In genomic region chr17:41741709-41742108, GRCh38 we compare ENCODE assay signal across 34 cellular contexts. TPM values are rescaled to one million over a fixed set of nuclear protein-coding genes. Genes with fewer than 3 reads are reported as not detected.
"Had no signal": no experiment of that assay in that cellular context is flagged by ENCODE, and none has a peak within 500 bp of the region (broad histone marks: within the 10 kb centered on the region; RNA-seq: fewer than 3 reads in every experiment).

No MANE protein-coding gene starts in this region.

- ATAC-seq: activated CD8-positive, alpha-beta memory T cell treated with anti-CD3 and anti-CD28 coated beads, Interleukin-2, amount 10 ng/mL, durations not matched to agents 7 days and 5 days; activated naive CD8-positive, alpha-beta T cell treated with anti-CD3 and anti-CD28 coated beads, Interleukin-2, amount 50 U/mL, for 24 hours; Panc1 had no signal

- H3K9ac ChIP-seq: SK-N-SH had no signal

- H3K9me3 Mint-ChIP-seq: activated CD4-positive, alpha-beta memory T cell treated with anti-CD3 and anti-CD28 coated beads, Interleukin-2, amount 10 ng/mL, durations not matched to agents 7 days and 5 days; activated naive CD4-positive, alpha-beta T cell treated with anti-CD3 and anti-CD28 coated beads, Interleukin-2, amount 10 ng/mL, durations not matched to agents 7 days and 5 days; activated naive CD8-positive, alpha-beta T cell treated with anti-CD3 and anti-CD28 coated beads, Interleukin-2, amount 50 U/mL, for 24 hours; brain; T-helper 1 cell treated with Interleukin-12 subunit alpha and Interleukin-12 subunit beta and Interleukin-4 antibody, amounts not matched to agents 30 μg/mL and 1 μg/mL, for 36 hours; T-helper 2 cell treated with Interferon-gamma antibody and Interleukin-4, amounts not matched to agents 5 μg/mL and 100 μg/mL, for 36 hours had no signal

- H3K9me3 ChIP-seq: SJSA1, SK-N-SH had no signal

- H3K36me3 Mint-ChIP-seq: activated CD8-positive, alpha-beta memory T cell treated with anti-CD3 and anti-CD28 coated beads, Interleukin-2, amount 10 ng/mL, durations not matched to agents 7 days and 5 days; activated naive CD4-positive, alpha-beta T cell treated with anti-CD3 and anti-CD28 coated beads, Interleukin-2, amount 10 ng/mL, durations not matched to agents 7 days and 5 days; activated naive CD8-positive, alpha-beta T cell; brain had no signal

- H3K36me3 ChIP-seq: SJSA1 had no signal

- H3K4me1 Mint-ChIP-seq: activated naive CD8-positive, alpha-beta T cell treated with anti-CD3 and anti-CD28 coated beads, Interleukin-2, amount 50 U/mL, for 24 hours had no signal

- H3K27ac ChIP-seq: SJSA1 had no signal

- H3K27ac Mint-ChIP-seq: activated CD4-positive, alpha-beta memory T cell treated with anti-CD3 and anti-CD28 coated beads, Interleukin-2, amount 10 ng/mL, durations not matched to agents 7 days and 5 days; activated CD8-positive, alpha-beta memory T cell treated with anti-CD3 and anti-CD28 coated beads, Interleukin-2, amount 10 ng/mL, durations not matched to agents 7 days and 5 days; activated naive CD4-positive, alpha-beta T cell treated with anti-CD3 and anti-CD28 coated beads, Interleukin-2, amount 10 ng/mL, durations not matched to agents 7 days and 5 days; activated naive CD8-positive, alpha-beta T cell; activated naive CD8-positive, alpha-beta T cell treated with anti-CD3 and anti-CD28 coated beads, Interleukin-2, amount 50 U/mL, for 24 hours; T-helper 1 cell treated with Interleukin-12 subunit alpha and Interleukin-12 subunit beta and Interleukin-4 antibody, amounts not matched to agents 30 μg/mL and 1 μg/mL, for 36 hours; T-helper 2 cell treated with Interferon-gamma antibody and Interleukin-4, amounts not matched to agents 5 μg/mL and 100 μg/mL, for 36 hours had no signal

- DNase-seq: activated CD4-positive, alpha-beta memory T cell treated with anti-CD3 and anti-CD28 coated beads, Interleukin-2, amount 10 ng/mL, durations not matched to agents 7 days and 5 days; activated CD4-positive, alpha-beta T cell treated with anti-CD3 and anti-CD28 coated beads for 48 hours; activated CD4-positive, CD25-positive, alpha-beta regulatory T cell treated with anti-CD3 and anti-CD28 coated beads, Interleukin-2, amount 50 U/mL, for 72 hours; activated CD8-positive, alpha-beta memory T cell treated with anti-CD3 and anti-CD28 coated beads for 24 hours; activated CD8-positive, alpha-beta memory T cell treated with anti-CD3 and anti-CD28 coated beads, Interleukin-2, amount 10 ng/mL, durations not matched to agents 7 days and 5 days; activated CD8-positive, alpha-beta memory T cell treated with anti-CD3 and anti-CD28 coated beads, Interleukin-2, amount 50 U/mL, for 48 hours; activated effector memory CD4-positive, alpha-beta T cell treated with Interleukin-2 at 50 U/mL for 16 hours; activated naive CD4-positive, alpha-beta T cell treated with anti-CD3 and anti-CD28 coated beads, Interleukin-2, amount 10 ng/mL, durations not matched to agents 7 days and 5 days; activated naive CD8-positive, alpha-beta T cell treated with anti-CD3 and anti-CD28 coated beads, Interleukin-2, amount 50 U/mL, for 24 hours; activated T-cell treated with anti-CD3 and anti-CD28 coated beads, Interleukin-2, amount 50 U/mL, for 48 hours; anterior cingulate cortex; caudate nucleus; cerebellar nuclear complex; MM.1S; MV-4-11; NCI-H1092; NCI-H1436 treated with DMSO at 0.1 percent for 48 hours; NCI-H187 treated with DMSO at 0.1 percent for 48 hours; NCI-H2081 treated with DMSO at 0.1 percent for 48 hours; NCI-H226; NCI-H524 treated with DMSO at 0.1 percent for 48 hours; SHP77 treated with DMSO at 0.1 percent for 48 hours; SK-N-SH had no signal

- H3K4me3 Mint-ChIP-seq: activated CD4-positive, alpha-beta memory T cell treated with anti-CD3 and anti-CD28 coated beads, Interleukin-2, amount 10 ng/mL, durations not matched to agents 7 days and 5 days; activated CD8-positive, alpha-beta memory T cell treated with anti-CD3 and anti-CD28 coated beads, Interleukin-2, amount 10 ng/mL, durations not matched to agents 7 days and 5 days; activated naive CD4-positive, alpha-beta T cell treated with anti-CD3 and anti-CD28 coated beads, Interleukin-2, amount 10 ng/mL, durations not matched to agents 7 days and 5 days; activated naive CD8-positive, alpha-beta T cell; activated naive CD8-positive, alpha-beta T cell treated with anti-CD3 and anti-CD28 coated beads, Interleukin-2, amount 50 U/mL, for 24 hours; brain; T-helper 1 cell treated with Interleukin-12 subunit alpha and Interleukin-12 subunit beta and Interleukin-4 antibody, amounts not matched to agents 30 μg/mL and 1 μg/mL, for 36 hours; T-helper 2 cell treated with Interferon-gamma antibody and Interleukin-4, amounts not matched to agents 5 μg/mL and 100 μg/mL, for 36 hours had no signal

- FAIRE-seq: bronchial epithelial cell, TTC549 had no signal

- H3K4me3 ChIP-seq: SJSA1 had no signal

RNA-seq across cellular contexts. Expression of gene HAP1, which starts 7.3 kb away (rescaled TPM):
- total RNA-seq: LHCN-M2, RPMI7951, SJSA1 had no signal

RNA-seq across cellular contexts. Expression of gene GAST, which starts 29.6 kb away (rescaled TPM):
- total RNA-seq: activated CD4-positive, alpha-beta memory T cell treated with anti-CD3 and anti-CD28 coated beads, Interleukin-2, amount 10 ng/mL, durations not matched to agents 7 days and 5 days; activated CD8-positive, alpha-beta memory T cell treated with anti-CD3 and anti-CD28 coated beads, Interleukin-2, amount 10 ng/mL, durations not matched to agents 7 days and 5 days; bronchial epithelial cell; LHCN-M2; NCI-H460; RPMI7951; SJSA1 had no signal
- polyA plus RNA-seq: SK-N-SH had no signal

RNA-seq across cellular contexts. Expression of gene JUP, which starts 44.8 kb away (rescaled TPM):
- total RNA-seq: LHCN-M2 had no signal
